In the genomic region with DNA sequence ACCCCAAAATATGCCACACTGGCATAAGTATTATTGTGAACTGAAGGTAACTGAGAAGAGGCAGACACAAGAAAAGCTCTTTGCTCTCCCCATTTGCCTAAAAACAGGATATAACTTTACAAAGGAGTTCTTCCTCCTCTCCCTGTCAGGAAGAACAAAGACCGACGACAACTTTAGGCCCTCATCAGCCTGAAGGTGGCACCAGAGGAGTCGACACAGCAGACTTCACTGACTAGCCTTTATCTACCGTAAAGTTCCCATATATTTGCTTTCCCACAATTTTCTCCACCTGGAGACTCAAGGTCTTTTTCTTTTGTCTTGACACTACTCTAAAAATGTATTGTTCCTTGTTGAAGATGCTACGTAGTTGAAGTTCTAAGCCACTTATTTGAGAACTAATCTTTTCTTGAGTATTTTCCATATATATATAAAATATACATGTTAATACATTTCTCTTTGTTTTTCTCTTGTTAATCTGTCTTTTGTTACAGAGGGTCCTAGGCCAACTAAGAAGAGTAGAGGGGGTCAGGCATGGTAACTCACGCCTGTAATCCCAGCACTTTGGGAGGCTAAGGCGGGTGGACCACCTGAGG, we compare ENCODE assay signal across 8 cellular contexts. TPM values are rescaled to one million over a fixed set of nuclear protein-coding genes. Genes with fewer than 3 reads are reported as not detected.
DNase-seq lines count a peak whose midpoint lies in the region; ATAC-seq and TF ChIP-seq lines count a peak whose summit lies in the region.

No MANE protein-coding gene starts in this region.

- WGBS in right cardiac atrium = 36% methylated on average over 7 of the region's 7 CpGs

- ATAC-seq in activated naive CD8-positive, alpha-beta T cell treated with anti-CD3 and anti-CD28 coated beads, Interleukin-2, amount 50 U/mL, for 24 hours = no peak
- peak; percentile 83 to 87 for ATAC-seq in right cardiac atrium
- no peak for ATAC-seq in GM21717 (IDR thresholded peaks at IDR 0.05; ENCODE audit: unreplicated experiment)

- H3K4me3 ChIP-seq in right cardiac atrium (ENCODE audit: low read length) (no peak overlapping the region), retinal pigment epithelial cell (ENCODE audit: low read length) (no peak overlapping the region)

- DNase-seq in AG09319 (ENCODE audit: extremely low read depth, low read depth) (peak; percentile 10), NCI-H460 (ENCODE audit: extremely low read depth, low read depth) (peak; percentile 49), right cardiac atrium (peak; percentile 42 to 78 (median 63)), retinal pigment epithelial cell (ENCODE audit: low read depth) (no peak), NCI-H2107 (lab: John Stamatoyannopoulos, UW) (no peak)
- peak; percentile 50 for DNase-seq in activated naive CD8-positive, alpha-beta T cell treated with anti-CD3 and anti-CD28 coated beads, Interleukin-2, amount 50 U/mL, for 24 hours

- no peaks in the 10 kb centered on the region for H3K36me3 Mint-ChIP-seq in activated naive CD8-positive, alpha-beta T cell treated with anti-CD3 and anti-CD28 coated beads, Interleukin-2, amount 50 U/mL, for 24 hours (ENCODE audit: low read depth)

- H3K9me3 Mint-ChIP-seq in activated naive CD8-positive, alpha-beta T cell treated with anti-CD3 and anti-CD28 coated beads, Interleukin-2, amount 50 U/mL, for 24 hours = no peaks in the 10 kb centered on the region

- no peak overlapping the region for H3K27ac Mint-ChIP-seq in activated naive CD8-positive, alpha-beta T cell treated with anti-CD3 and anti-CD28 coated beads, Interleukin-2, amount 50 U/mL, for 24 hours

- no peaks in the 10 kb centered on the region for H3K4me1 ChIP-seq in right cardiac atrium (ENCODE audit: control insufficient read depth, insufficient read depth, low read length)

- intact Hi-C loops in right cardiac atrium (cut with DNase I) = loop anchor here (2.0 to 5.0 kb wide), 2 partner anchors 52 to 79 kb away; no protein-coding TSS in a partner anchor

- H3K27ac ChIP-seq in right cardiac atrium (ENCODE audit: low read length) = no peak overlapping the region

- TF ChIP-seq CTCF in AG09319 (IDR thresholded peaks at IDR 0.05; ENCODE audit: low read depth, low read length) = peak; percentile 72
- TF ChIP-seq CTCF in GM12873 (IDR thresholded peaks at IDR 0.05; ENCODE audit: insufficient read depth, low read depth, low read length, missing control alignments) = peak; percentile 79
- TF ChIP-seq CTCF in retinal pigment epithelial cell (conservative IDR thresholded peaks at IDR 0.05; ENCODE audit: low read depth, low read length) = peak; percentile 72

- peaks cover 1% of the 10 kb centered on the region for H3K27me3 Mint-ChIP-seq in activated naive CD8-positive, alpha-beta T cell treated with anti-CD3 and anti-CD28 coated beads, Interleukin-2, amount 50 U/mL, for 24 hours

- H3K9me3 ChIP-seq in right cardiac atrium (ENCODE audit: control insufficient read depth, low read length) = no peaks in the 10 kb centered on the region

- H3K4me3 Mint-ChIP-seq in activated naive CD8-positive, alpha-beta T cell treated with anti-CD3 and anti-CD28 coated beads, Interleukin-2, amount 50 U/mL, for 24 hours = no peak overlapping the region

- peaks cover 12% of the 10 kb centered on the region for H3K4me1 Mint-ChIP-seq in activated naive CD8-positive, alpha-beta T cell treated with anti-CD3 and anti-CD28 coated beads, Interleukin-2, amount 50 U/mL, for 24 hours

- H3K27me3 ChIP-seq in right cardiac atrium (ENCODE audit: control insufficient read depth, insufficient read depth) = no peaks in the 10 kb centered on the region

RNA-seq across cellular contexts. Expression of a gene that starts 16.2 kb away (rescaled TPM):
- not detected in 2 replicates for total RNA-seq in NCI-H460 (2014; rRNA removed; shearing (Covaris generic))
- not detected in 2 replicates for polyA plus RNA-seq in NCI-H460 (2014; cell fraction: nucleus; rRNA removed)
- 100 to 1,000 TPM; 152 to 278 (median 176) TPM for total RNA-seq in right cardiac atrium
- polyA plus RNA-seq in right cardiac atrium = 453 TPM

RNA-seq across cellular contexts. Expression of a gene that starts 55.2 kb away (rescaled TPM):
- 7.6 and 8.6 TPM in 2 replicates for total RNA-seq in NCI-H460 (2014; rRNA removed; shearing (Covaris generic))
- 5.8 and 7.1 TPM in 2 replicates for polyA plus RNA-seq in NCI-H460 (2014; cell fraction: nucleus; rRNA removed)
- 10 to 100 TPM; 10.9 to 33.2 (median 15.7) TPM for total RNA-seq in right cardiac atrium
- polyA plus RNA-seq in right cardiac atrium = 30.5 TPM

Comparison
In these comparisons a context has a peak if more than half of its experiments do, and no peak if none do; other contexts are left out.
1. DNase-seq: peak in AG09319 (single experiment), NCI-H460 (single experiment), activated naive CD8-positive, alpha-beta T cell treated with anti-CD3 and anti-CD28 coated beads, Interleukin-2, amount 50 U/mL, for 24 hours (single experiment) and right cardiac atrium (3 of 3); none in retinal pigment epithelial cell (single experiment) and NCI-H2107 (single experiment).
2. ATAC-seq: peak in right cardiac atrium (2 of 2); none in activated naive CD8-positive, alpha-beta T cell treated with anti-CD3 and anti-CD28 coated beads, Interleukin-2, amount 50 U/mL, for 24 hours (single experiment) and GM21717 (single experiment).
3. RNA of a gene that starts 16.2 kb away (total RNA-seq): 152 to 278 TPM in right cardiac atrium; not detected in NCI-H460; every median in the first group is over 100 times any median in the second.
4. Peak in every context shown above with its lines, with median percentiles within 50 percentile points of each other: CTCF ChIP-seq.